ENCODE assay signal across 14 cellular contexts in genomic region chr3:126014252-126014651, GRCh38.
A peak's percentile ranks its signal among the peaks of the same experiment; 100 is the strongest.
DNase-seq lines count a peak whose midpoint lies in the region; ATAC-seq and TF ChIP-seq lines count a peak whose summit lies in the region.
"Had no signal": no experiment of that assay in that cellular context is flagged by ENCODE, and none has a peak within 500 bp of the region (broad histone marks: within the 10 kb centered on the region; RNA-seq: fewer than 3 reads in every experiment).

No MANE protein-coding gene starts in this region.

- in situ Hi-C loops in KBM-7 (cut with MboI; ENCODE audit: low pct_unique_long_range_greater_than_20kb, low sequenced_read_pairs) = no loop called here

- H3K9me3 Mint-ChIP-seq in nephron progenitor cell = peaks cover 5% of the 10 kb centered on the region
- H3K9me3 Mint-ChIP-seq: CD8-positive, alpha-beta T cell had no signal

- no peak for ATAC-seq in GM18909 (IDR thresholded peaks at IDR 0.05; ENCODE audit: poor library complexity, unreplicated experiment)
- ATAC-seq: CD8-positive, alpha-beta T cell; stimulated activated naive CD8-positive, alpha-beta T cell treated with anti-CD3 and anti-CD28 coated beads, Interleukin-15, Interleukin-2, amounts not matched to agents 100 U/mL and 50 U/mL, for 24 hours had no signal

- H3K9ac ChIP-seq in adipocyte (ENCODE audit: low read length) = no peak overlapping the region

- H3K27ac Mint-ChIP-seq in nephron progenitor cell = no peak overlapping the region
- H3K27ac Mint-ChIP-seq: CD8-positive, alpha-beta T cell; IgD-negative memory B cell had no signal

- H3K36me3 Mint-ChIP-seq in nephron progenitor cell (ENCODE audit: low read depth) = peaks cover 59% of the 10 kb centered on the region

- H3K27me3 ChIP-seq in adipocyte (replicated peaks; ENCODE audit: control insufficient read depth, insufficient read depth, low read length) = no peaks in the 10 kb centered on the region

- H3K36me3 ChIP-seq in adipocyte (ENCODE audit: control insufficient read depth, insufficient read depth, low read length, severe bottlenecking) = peaks cover 12% of the 10 kb centered on the region

- DNase-seq in GM04503 (ENCODE audit: low read depth) (peak; percentile 46), adipocyte (ENCODE audit: low read depth) (peak; percentile 70), foreskin fibroblast (peak; percentile 54 to 70), superior temporal gyrus (ENCODE audit: extremely low spot score) (peak; percentile 38), KBM-7 (no peak), nephron progenitor cell (no peak)
- DNase-seq: activated CD4-positive, alpha-beta T cell treated with anti-CD3 and anti-CD28 coated beads, Interleukin-2, amount 50 U/mL, for 48 hours; activated effector memory CD4-positive, alpha-beta T cell treated with Interleukin-2 at 50 U/mL for 16 hours; central memory CD4-positive, alpha-beta T cell; NCI-H1436; stimulated activated naive CD8-positive, alpha-beta T cell treated with anti-CD3 and anti-CD28 coated beads, Interleukin-15, Interleukin-2, amounts not matched to agents 100 U/mL and 50 U/mL, for 24 hours had no signal

- H3K4me1 ChIP-seq in adipocyte (ENCODE audit: control insufficient read depth, insufficient read depth, low read length) = peaks cover 18% of the 10 kb centered on the region

- TF ChIP-seq CTCF in foreskin fibroblast (IDR thresholded peaks at IDR 0.05; ENCODE audit: low read depth, low read length) (no peak), nephron progenitor cell (IDR thresholded peaks at IDR 0.05) (no peak)

- no peaks in the 10 kb centered on the region for H3K27me3 Mint-ChIP-seq in nephron progenitor cell (ENCODE audit: low read depth, poor library complexity)

- H3K9me3 ChIP-seq in adipocyte (ENCODE audit: control insufficient read depth, low read length) = no peaks in the 10 kb centered on the region

- H3K4me3 ChIP-seq in adipocyte (ENCODE audit: low read length) (no peak overlapping the region), foreskin fibroblast (ENCODE audit: low read depth in 1 of 2, low read length in 2 of 2) (no peak overlapping the region)

- no peaks in the 10 kb centered on the region for H3K4me1 Mint-ChIP-seq in nephron progenitor cell
- H3K4me1 Mint-ChIP-seq: IgD-negative memory B cell had no signal

- no peak overlapping the region for H3K4me3 Mint-ChIP-seq in nephron progenitor cell
- H3K4me3 Mint-ChIP-seq: CD8-positive, alpha-beta T cell; IgD-negative memory B cell had no signal

Comparison
In these comparisons a context has a peak if more than half of its experiments do, and no peak if none do; other contexts are left out.
1. DNase-seq: peak in GM04503 (single experiment), adipocyte (single experiment), foreskin fibroblast (2 of 2) and superior temporal gyrus (single experiment); none in KBM-7 (single experiment) and nephron progenitor cell (single experiment).